ENCODE assay signal across 38 cellular contexts in genomic region chr20:38615283-38615682, GRCh38. TPM values are rescaled to one million over a fixed set of nuclear protein-coding genes. Genes with fewer than 3 reads are reported as not detected.
"Had no signal": no experiment of that assay in that cellular context is flagged by ENCODE, and none has a peak within 500 bp of the region (broad histone marks: within the 10 kb centered on the region; RNA-seq: fewer than 3 reads in every experiment).

No MANE protein-coding gene starts in this region.

- H3K27ac ChIP-seq: KMS-11 had no signal

- H3K9me3 ChIP-seq: MG63 had no signal

- H3K4me3 ChIP-seq: MG63 had no signal

- DNase-seq: Karpas-422, Kasumi-1, KG1, MG63, MM.1S, MV-4-11, NCI-H1048, NCI-H1092, NCI-H1092 treated with DMSO at 0.1 percent for 48 hours, NCI-H1105, NCI-H1105 treated with DMSO at 0.1 percent for 48 hours, NCI-H1417, NCI-H1417 treated with DMSO at 0.1 percent for 48 hours, NCI-H1436, NCI-H1436 treated with DMSO at 0.1 percent for 48 hours, NCI-H146, NCI-H1694, NCI-H1694 treated with DMSO at 0.1 percent for 48 hours, NCI-H187, NCI-H187 treated with DMSO at 0.1 percent for 48 hours, NCI-H1930, NCI-H2029, NCI-H2029 treated with DMSO at 0.1 percent for 48 hours, NCI-H2081, NCI-H2081 treated with DMSO at 0.1 percent for 48 hours, NCI-H2107, NCI-H2171 treated with DMSO at 0.1 percent for 48 hours, NCI-H2227 treated with DMSO at 0.1 percent for 48 hours, NCI-H226, NCI-H345, NCI-H446, NCI-H446 treated with DMSO at 0.1 percent for 48 hours, NCI-H510A had no signal

- H3K36me3 ChIP-seq: MG63 had no signal

- H3K9ac ChIP-seq: KMS-11 had no signal

- H3K4me2 ChIP-seq: KMS-11 had no signal

RNA-seq across cellular contexts. Expression of gene ARHGAP40, which starts 13.7 kb away (rescaled TPM):
- total RNA-seq: LHCN-M2, MCF 10A had no signal

RNA-seq across cellular contexts. Expression of gene ADIG, which starts 34.3 kb away (rescaled TPM):
- total RNA-seq: LHCN-M2, M059J, MCF 10A, NCI-H460 had no signal
